In the genomic region with DNA sequence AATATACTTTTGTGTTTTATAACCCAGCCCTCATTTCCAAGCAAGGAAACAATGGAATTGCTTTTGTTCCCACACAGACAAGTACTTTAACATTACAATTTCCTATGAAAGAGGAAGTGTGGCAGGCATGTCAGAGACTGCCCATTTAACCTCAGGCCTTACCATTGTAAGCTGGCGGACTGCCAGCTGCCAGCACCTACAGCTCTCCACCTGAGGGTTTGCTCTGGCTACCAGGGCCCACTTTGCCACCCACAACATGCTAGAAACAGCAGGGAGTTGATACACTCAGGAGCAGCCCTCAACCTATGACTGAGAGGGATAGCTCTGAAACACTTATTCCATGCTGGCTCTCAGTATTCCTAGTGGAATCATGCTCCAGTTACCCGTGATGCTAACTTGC, we compare ENCODE assay signal across 20 cellular contexts.
DNase-seq lines count a peak whose midpoint lies in the region; ATAC-seq and TF ChIP-seq lines count a peak whose summit lies in the region.
"Had no signal": no experiment of that assay in that cellular context is flagged by ENCODE, and none has a peak within 500 bp of the region (broad histone marks: within the 10 kb centered on the region; RNA-seq: fewer than 3 reads in every experiment).

No MANE protein-coding gene starts in this region.

- in situ Hi-C loops in GM23248 (cut with MboI) = no loop called here

- no peaks in the 10 kb centered on the region for H3K27me3 ChIP-seq in GM23248 (replicated peaks; ENCODE audit: insufficient read depth)
- H3K27me3 ChIP-seq in naive thymus-derived CD4-positive, alpha-beta T cell (ENCODE audit: control insufficient read depth in 2 of 2, insufficient read depth in 2 of 2, low read length in 2 of 2) = no peaks in the 10 kb centered on the region
- H3K27me3 ChIP-seq: brain microvascular endothelial cell, Peyer's patch, testis had no signal

- no peaks in the 10 kb centered on the region for H3K4me1 Mint-ChIP-seq in naive thymus-derived CD4-positive, alpha-beta T cell
- H3K4me1 Mint-ChIP-seq: activated naive CD8-positive, alpha-beta T cell treated with anti-CD3 and anti-CD28 coated beads, Interleukin-2, amount 10 ng/mL, durations not matched to agents 7 days and 5 days; CD4-positive, CD25-positive, alpha-beta regulatory T cell; nephron had no signal

- no peak overlapping the region for H3K4me2 ChIP-seq in GM23248 (ENCODE audit: unreplicated experiment)
- H3K4me2 ChIP-seq: smooth muscle cell had no signal

- TF ChIP-seq CTCF in epithelial cell of esophagus (IDR thresholded peaks at IDR 0.05; ENCODE audit: insufficient read depth, low read depth, low read length, missing control alignments) (no peak), coronary artery (IDR thresholded peaks at IDR 0.05) (no peak)

- no peak overlapping the region for H3K27ac Mint-ChIP-seq in naive thymus-derived CD4-positive, alpha-beta T cell
- H3K27ac Mint-ChIP-seq: activated CD4-positive, alpha-beta memory T cell treated with anti-CD3 and anti-CD28 coated beads for 36 hours; activated naive CD8-positive, alpha-beta T cell treated with anti-CD3 and anti-CD28 coated beads, Interleukin-2, amount 10 ng/mL, durations not matched to agents 7 days and 5 days; activated T-cell treated with anti-CD3 and anti-CD28 coated beads, Interleukin-2, amount 50 U/mL, for 72 hours; CD4-positive, CD25-positive, alpha-beta regulatory T cell; nephron had no signal

- WGBS in GM23248 (ENCODE audit: low coverage in 1 of 2, low lambda C conversion rate in 2 of 2, missing lambda C conversion rate in 2 of 2), 2 experiments = 8 to 21% methylated on average over 2 of the region's 2 CpGs

- no peaks in the 10 kb centered on the region for H3K9me3 ChIP-seq in GM23248 (ENCODE audit: low read depth)
- H3K9me3 ChIP-seq in naive thymus-derived CD4-positive, alpha-beta T cell (ENCODE audit: control insufficient read depth in 2 of 3, low read length in 3 of 3) = no peaks in the 10 kb centered on the region
- H3K9me3 ChIP-seq: Peyer's patch, testis had no signal

- intact Hi-C loops in naive thymus-derived CD4-positive, alpha-beta T cell (cut with micrococcal nuclease) = no loop called here

- no peak overlapping the region for H3K27ac ChIP-seq in coronary artery
- no peak overlapping the region for H3K27ac ChIP-seq in GM23248
- no peak overlapping the region for H3K27ac ChIP-seq in naive thymus-derived CD4-positive, alpha-beta T cell (ENCODE audit: low read depth, low read length)
- H3K27ac ChIP-seq: brain microvascular endothelial cell, Peyer's patch, testis had no signal

- DNase-seq in COR-L47 (lab: John Stamatoyannopoulos, UW) (peak; percentile 53), NCI-H2107 (lab: John Stamatoyannopoulos, UW) (peak; percentile 74), epithelial cell of esophagus (ENCODE audit: low read depth) (peak; percentile 63), coronary artery (ENCODE audit: low spot score) (no peak), GM23248 (no peak), SHP77 treated with DMSO at 0.1 percent for 48 hours (lab: John Stamatoyannopoulos, UW) (no peak)
- no peak for DNase-seq in naive thymus-derived CD4-positive, alpha-beta T cell
- DNase-seq: activated CD4-positive, alpha-beta memory T cell treated with anti-CD3 and anti-CD28 coated beads for 36 hours; activated naive CD8-positive, alpha-beta T cell treated with anti-CD3 and anti-CD28 coated beads, Interleukin-2, amount 10 ng/mL, durations not matched to agents 7 days and 5 days; activated T-cell treated with anti-CD3 and anti-CD28 coated beads, Interleukin-2, amount 50 U/mL, for 72 hours; brain microvascular endothelial cell; CD4-positive, CD25-positive, alpha-beta regulatory T cell; NCI-H1694; NCI-H524 treated with DMSO at 0.1 percent for 48 hours; Peyer's patch; testis had no signal

- H2AFZ ChIP-seq in GM23248 = no peak overlapping the region

- H3K9me2 ChIP-seq in GM23248 (ENCODE audit: insufficient read depth) = no peaks in the 10 kb centered on the region

- H3K9me3 Mint-ChIP-seq in naive thymus-derived CD4-positive, alpha-beta T cell = peaks cover 0 to 3% (median 0%) of the 10 kb centered on the region in 11 donors
- H3K9me3 Mint-ChIP-seq: activated CD4-positive, alpha-beta memory T cell treated with anti-CD3 and anti-CD28 coated beads for 36 hours; activated naive CD8-positive, alpha-beta T cell treated with anti-CD3 and anti-CD28 coated beads, Interleukin-2, amount 10 ng/mL, durations not matched to agents 7 days and 5 days; activated T-cell treated with anti-CD3 and anti-CD28 coated beads, Interleukin-2, amount 50 U/mL, for 72 hours; nephron had no signal

- no peaks in the 10 kb centered on the region for H3K36me3 ChIP-seq in GM23248 (ENCODE audit: low read depth)
- no peaks in the 10 kb centered on the region for H3K36me3 ChIP-seq in naive thymus-derived CD4-positive, alpha-beta T cell (ENCODE audit: control insufficient read depth in 2 of 3, insufficient read depth in 3 of 3, low read length in 3 of 3)
- H3K36me3 ChIP-seq: brain microvascular endothelial cell, Peyer's patch had no signal

- no peaks in the 10 kb centered on the region for H4K20me1 ChIP-seq in GM23248 (ENCODE audit: insufficient read depth)

- no peaks in the 10 kb centered on the region for H3K79me2 ChIP-seq in GM23248 (ENCODE audit: insufficient read depth)

- H3K4me1 ChIP-seq in GM23248 (ENCODE audit: insufficient read depth) = no peaks in the 10 kb centered on the region
- no peaks in the 10 kb centered on the region for H3K4me1 ChIP-seq in naive thymus-derived CD4-positive, alpha-beta T cell (ENCODE audit: control insufficient read depth in 2 of 2, insufficient read depth in 2 of 2, low read length in 2 of 2)
- H3K4me1 ChIP-seq: Peyer's patch, testis had no signal

- H3K27me3 Mint-ChIP-seq in naive thymus-derived CD4-positive, alpha-beta T cell = peaks cover 0 to 6% (median 0%) of the 10 kb centered on the region in 5 donors
- H3K27me3 Mint-ChIP-seq: activated CD4-positive, alpha-beta memory T cell treated with anti-CD3 and anti-CD28 coated beads for 36 hours; CD4-positive, CD25-positive, alpha-beta regulatory T cell had no signal

- H3K4me3 Mint-ChIP-seq in naive thymus-derived CD4-positive, alpha-beta T cell = no peak overlapping the region
- H3K4me3 Mint-ChIP-seq: activated CD4-positive, alpha-beta memory T cell treated with anti-CD3 and anti-CD28 coated beads for 36 hours; activated naive CD8-positive, alpha-beta T cell treated with anti-CD3 and anti-CD28 coated beads, Interleukin-2, amount 10 ng/mL, durations not matched to agents 7 days and 5 days; activated T-cell treated with anti-CD3 and anti-CD28 coated beads, Interleukin-2, amount 50 U/mL, for 72 hours; CD4-positive, CD25-positive, alpha-beta regulatory T cell; nephron had no signal

- ATAC-seq in GM19324 (IDR thresholded peaks at IDR 0.05; ENCODE audit: low FRiP score, unreplicated experiment) = peak; percentile 76
- ATAC-seq in naive thymus-derived CD4-positive, alpha-beta T cell = no peak
- ATAC-seq: activated T-cell treated with anti-CD3 and anti-CD28 coated beads, Interleukin-2, amount 50 U/mL, for 72 hours had no signal

- CTCF ChIA-PET in naive thymus-derived CD4-positive, alpha-beta T cell (lab: Charles Lee) = no interaction called here

- no peaks in the 10 kb centered on the region for H3K36me3 Mint-ChIP-seq in naive thymus-derived CD4-positive, alpha-beta T cell
- H3K36me3 Mint-ChIP-seq: activated CD4-positive, alpha-beta memory T cell treated with anti-CD3 and anti-CD28 coated beads for 36 hours; activated naive CD8-positive, alpha-beta T cell treated with anti-CD3 and anti-CD28 coated beads, Interleukin-2, amount 10 ng/mL, durations not matched to agents 7 days and 5 days; CD4-positive, CD25-positive, alpha-beta regulatory T cell had no signal

- H3F3A ChIP-seq in GM23248 (ENCODE audit: insufficient read depth) = no peaks in the 10 kb centered on the region

- H3K9ac ChIP-seq in GM23248 = no peak overlapping the region

- POLR2A ChIA-PET in naive thymus-derived CD4-positive, alpha-beta T cell (lab: Charles Lee) = no interaction called here

- H3K4me3 ChIP-seq in epithelial cell of esophagus (ENCODE audit: low read length) (no peak overlapping the region), coronary artery (no peak overlapping the region), GM23248 (no peak overlapping the region)
- H3K4me3 ChIP-seq in naive thymus-derived CD4-positive, alpha-beta T cell (ENCODE audit: low read length) = no peak overlapping the region
- H3K4me3 ChIP-seq: lung, Peyer's patch, smooth muscle cell, testis had no signal

Comparison
In these comparisons a context has a peak if more than half of its experiments do, and no peak if none do; other contexts are left out.
1. DNase-seq: peak in COR-L47 (single experiment), NCI-H2107 (single experiment) and epithelial cell of esophagus (single experiment); none in coronary artery (single experiment), GM23248 (single experiment), SHP77 treated with DMSO at 0.1 percent for 48 hours (single experiment) and naive thymus-derived CD4-positive, alpha-beta T cell (0 of 9).